Comparison of ENCODE assay signal across 8 cellular contexts in the genomic region with DNA sequence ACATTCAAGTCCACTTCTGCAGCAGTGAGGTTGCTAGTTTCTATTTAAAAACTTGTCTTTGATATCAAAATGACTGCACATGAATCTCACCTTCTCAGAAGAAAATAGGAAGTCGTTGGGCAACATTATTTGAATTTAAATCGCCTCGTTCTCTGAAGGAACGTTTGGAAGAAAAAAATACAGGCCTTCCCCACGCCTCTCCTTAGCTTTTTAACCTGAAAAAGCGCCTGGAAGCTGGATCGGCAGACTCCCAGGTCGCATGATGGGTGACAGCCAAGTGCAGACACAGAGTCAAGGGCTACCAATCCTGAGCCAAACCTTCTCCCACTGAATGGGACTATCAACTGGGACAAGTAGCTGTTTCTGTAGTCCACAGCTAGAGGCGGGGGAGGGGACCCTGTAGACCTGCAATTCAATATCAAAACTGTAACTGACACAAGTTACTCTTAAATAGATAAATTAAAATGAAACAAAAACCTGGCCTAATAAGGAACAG. TPM values are rescaled to one million over a fixed set of nuclear protein-coding genes. Genes with fewer than 3 reads are reported as not detected.
DNase-seq lines count a peak whose midpoint lies in the region; ATAC-seq lines count a peak whose summit lies in the region.

No MANE protein-coding gene starts in this region.

- intact Hi-C loops in sciatic nerve (cut with DNase I): loop anchor here (5.0 kb wide), 1 partner anchor 120 kb away; no protein-coding TSS in a partner anchor

- no peak for ATAC-seq in CD4-positive, CD25-positive, alpha-beta regulatory T cell (ENCODE audit: low read depth in 2 of 2)
- no peak for ATAC-seq in central memory CD8-positive, alpha-beta T cell (replicated peaks; ENCODE audit: extremely low read depth, poor library complexity, severe bottlenecking)
- no peak for ATAC-seq in natural killer cell treated with Interleukin-12 subunit alpha and Interleukin-12 subunit beta and Interleukin-15 and Interleukin-18, amount 100 ng/mL, for 72 hours
- ATAC-seq in sciatic nerve (no peak), HG03196 (IDR thresholded peaks at IDR 0.05; ENCODE audit: unreplicated experiment) (no peak)

- peak in 2 of 3 donors; percentile 46 to 51 for DNase-seq in CD4-positive, CD25-positive, alpha-beta regulatory T cell
- DNase-seq in NAMALWA (ENCODE audit: low spot score) (peak; percentile 56), dermis blood vessel endothelial cell (no peak), sciatic nerve (ENCODE audit: low spot score) (no peak), SW480 (ENCODE audit: low spot score) (no peak)
- no peak for DNase-seq in central memory CD8-positive, alpha-beta T cell (ENCODE audit: low spot score in 2 of 2)
- DNase-seq in natural killer cell treated with Interleukin-12 subunit alpha and Interleukin-12 subunit beta and Interleukin-15 and Interleukin-18, amount 100 ng/mL, for 72 hours (ENCODE audit: low spot score): no peak

- peaks cover 26 to 70% (median 55%) of the 10 kb centered on the region in 4 donors for H3K4me1 Mint-ChIP-seq in CD4-positive, CD25-positive, alpha-beta regulatory T cell
- H3K4me1 Mint-ChIP-seq in central memory CD8-positive, alpha-beta T cell: peaks cover 72% of the 10 kb centered on the region
- H3K4me1 Mint-ChIP-seq in natural killer cell treated with Interleukin-12 subunit alpha and Interleukin-12 subunit beta and Interleukin-15 and Interleukin-18, amount 100 ng/mL, for 72 hours (ENCODE audit: low read depth in 2 of 2): peaks cover 60 to 64% of the 10 kb centered on the region in 2 donors

- no peaks in the 10 kb centered on the region for H3K27me3 ChIP-seq in CD4-positive, CD25-positive, alpha-beta regulatory T cell (ENCODE audit: control insufficient read depth, insufficient read depth, low read length)

- H3K27ac Mint-ChIP-seq in CD4-positive, CD25-positive, alpha-beta regulatory T cell: peak overlapping the region; percentile 91 to 97 (median 92)
- H3K27ac Mint-ChIP-seq in central memory CD8-positive, alpha-beta T cell (ENCODE audit: low read depth): peak overlapping the region; percentile 97
- H3K27ac Mint-ChIP-seq in natural killer cell treated with Interleukin-12 subunit alpha and Interleukin-12 subunit beta and Interleukin-15 and Interleukin-18, amount 100 ng/mL, for 72 hours: peak overlapping the region; percentile 67 to 87

- H3K4me1 ChIP-seq in CD4-positive, CD25-positive, alpha-beta regulatory T cell (ENCODE audit: control insufficient read depth, insufficient read depth, low read length, poor library complexity, severe bottlenecking): peaks cover 70% of the 10 kb centered on the region

- H3K4me3 Mint-ChIP-seq in CD4-positive, CD25-positive, alpha-beta regulatory T cell: peak overlapping the region; percentile 89 to 99 (median 98)
- H3K4me3 Mint-ChIP-seq in central memory CD8-positive, alpha-beta T cell: peak overlapping the region; percentile 97
- peak overlapping the region; percentile 97 for H3K4me3 Mint-ChIP-seq in natural killer cell treated with Interleukin-12 subunit alpha and Interleukin-12 subunit beta and Interleukin-15 and Interleukin-18, amount 100 ng/mL, for 72 hours

- H3K27me3 Mint-ChIP-seq in CD4-positive, CD25-positive, alpha-beta regulatory T cell: no peaks in the 10 kb centered on the region
- H3K27me3 Mint-ChIP-seq in central memory CD8-positive, alpha-beta T cell: no peaks in the 10 kb centered on the region
- H3K27me3 Mint-ChIP-seq in natural killer cell treated with Interleukin-12 subunit alpha and Interleukin-12 subunit beta and Interleukin-15 and Interleukin-18, amount 100 ng/mL, for 72 hours: no peaks in the 10 kb centered on the region

- H3K36me3 ChIP-seq in CD4-positive, CD25-positive, alpha-beta regulatory T cell (ENCODE audit: control insufficient read depth, insufficient read depth, low read length): no peaks in the 10 kb centered on the region

- H3K9me3 ChIP-seq in CD4-positive, CD25-positive, alpha-beta regulatory T cell (ENCODE audit: control insufficient read depth in 2 of 2, low read length in 2 of 2): no peaks in the 10 kb centered on the region

- peak overlapping the region; percentile 85 for H3K4me3 ChIP-seq in CD4-positive, CD25-positive, alpha-beta regulatory T cell (ENCODE audit: low read depth, low read length)

- H3K9me3 Mint-ChIP-seq in CD4-positive, CD25-positive, alpha-beta regulatory T cell: no peaks in the 10 kb centered on the region
- no peaks in the 10 kb centered on the region for H3K9me3 Mint-ChIP-seq in central memory CD8-positive, alpha-beta T cell
- H3K9me3 Mint-ChIP-seq in natural killer cell treated with Interleukin-12 subunit alpha and Interleukin-12 subunit beta and Interleukin-15 and Interleukin-18, amount 100 ng/mL, for 72 hours: no peaks in the 10 kb centered on the region

- H3K36me3 Mint-ChIP-seq in CD4-positive, CD25-positive, alpha-beta regulatory T cell: peaks cover 18% of the 10 kb centered on the region
- H3K36me3 Mint-ChIP-seq in central memory CD8-positive, alpha-beta T cell (ENCODE audit: insufficient read depth): peaks cover 39% of the 10 kb centered on the region
- no peaks in the 10 kb centered on the region for H3K36me3 Mint-ChIP-seq in natural killer cell treated with Interleukin-12 subunit alpha and Interleukin-12 subunit beta and Interleukin-15 and Interleukin-18, amount 100 ng/mL, for 72 hours

- peak overlapping the region; percentile 96 for H3K27ac ChIP-seq in CD4-positive, CD25-positive, alpha-beta regulatory T cell (ENCODE audit: insufficient read depth, low read length, poor library complexity, severe bottlenecking)

RNA-seq across cellular contexts. Expression of a gene that starts 2.2 kb away (rescaled TPM):
- total RNA-seq in CD4-positive, CD25-positive, alpha-beta regulatory T cell: 116 TPM
- polyA plus RNA-seq in CD4-positive, CD25-positive, alpha-beta regulatory T cell: 10 to 100 TPM in 3 of 4 donors, 1 to 10 TPM in 1; 5.8 to 22.2 (median 14.4) TPM
- total RNA-seq in natural killer cell treated with Interleukin-12 subunit alpha and Interleukin-12 subunit beta and Interleukin-15 and Interleukin-18, amount 100 ng/mL, for 72 hours: 10 to 100 TPM; 16.6 to 21.8 TPM
- total RNA-seq in dermis blood vessel endothelial cell: 30.5 and 36.5 TPM in 2 replicates
- 48.0 TPM for total RNA-seq in sciatic nerve

RNA-seq across cellular contexts. Expression of a gene that starts 49.7 kb away (rescaled TPM):
- total RNA-seq in CD4-positive, CD25-positive, alpha-beta regulatory T cell: 15.9 TPM
- 10 to 100 TPM; 18.0 to 30.5 (median 27.0) TPM for polyA plus RNA-seq in CD4-positive, CD25-positive, alpha-beta regulatory T cell
- 10 to 100 TPM; 18.4 to 24.4 TPM for total RNA-seq in natural killer cell treated with Interleukin-12 subunit alpha and Interleukin-12 subunit beta and Interleukin-15 and Interleukin-18, amount 100 ng/mL, for 72 hours
- total RNA-seq in dermis blood vessel endothelial cell (10.4 and 20.9 TPM in 2 replicates), sciatic nerve (21.3 TPM)

RNA-seq across cellular contexts. Expression of a gene that starts 59.6 kb away (rescaled TPM):
- total RNA-seq in CD4-positive, CD25-positive, alpha-beta regulatory T cell: 9.7 TPM
- polyA plus RNA-seq in CD4-positive, CD25-positive, alpha-beta regulatory T cell: 10 to 100 TPM; 13.9 to 15.5 (median 14.7) TPM
- total RNA-seq in natural killer cell treated with Interleukin-12 subunit alpha and Interleukin-12 subunit beta and Interleukin-15 and Interleukin-18, amount 100 ng/mL, for 72 hours: 10 to 100 TPM; 16.9 to 19.3 TPM
- total RNA-seq in dermis blood vessel endothelial cell: 14.3 and 18.8 TPM in 2 replicates
- 12.7 TPM for total RNA-seq in sciatic nerve

Comparison
In these comparisons a context has a peak if more than half of its experiments do, and no peak if none do; other contexts are left out.
1. DNase-seq: peak in CD4-positive, CD25-positive, alpha-beta regulatory T cell (2 of 3) and NAMALWA (single experiment); none in central memory CD8-positive, alpha-beta T cell (0 of 2), natural killer cell treated with Interleukin-12 subunit alpha and Interleukin-12 subunit beta and Interleukin-15 and Interleukin-18, amount 100 ng/mL, for 72 hours (single experiment), dermis blood vessel endothelial cell (single experiment), sciatic nerve (single experiment) and SW480 (single experiment).
2. Peak in every context shown above with its lines, with median percentiles within 50 percentile points of each other: H3K27ac Mint-ChIP-seq and H3K4me3 Mint-ChIP-seq.